ENCODE assay signal across 1 cellular context in the genomic region with DNA sequence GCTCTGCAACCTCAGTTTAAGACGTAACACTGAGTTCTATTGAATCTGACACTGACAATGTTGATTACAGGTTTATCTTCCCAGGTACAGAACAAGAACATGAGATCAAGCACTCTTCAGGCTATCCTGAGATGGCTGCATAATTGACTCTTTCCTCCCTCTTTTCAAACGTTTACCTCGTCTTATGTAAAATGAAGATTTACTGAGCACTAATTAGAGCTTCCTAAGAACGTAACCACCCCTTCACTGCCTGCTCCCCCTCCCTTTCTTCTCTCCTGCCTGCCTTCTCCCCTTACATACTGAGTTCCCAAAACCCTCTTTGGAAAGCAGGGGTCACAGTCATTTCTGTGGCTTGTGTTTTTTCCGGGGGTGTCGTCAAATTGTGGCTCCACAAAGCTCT.
TF ChIP-seq lines count a peak whose summit lies in the region.

No MANE protein-coding gene starts in this region.

TF ChIP-seq in GM23338, 12 proteins besides CTCF, POLR2A, EP300 and RAD21:
- 0 out of 2 replicates have a peak, but pooled peaks have one; percentile 17 for TF ChIP-seq POLR2AphosphoS5 (IDR thresholded peaks at IDR 0.05; ENCODE audit: low read depth)
